ENCODE assay signal across 15 cellular contexts in the genomic region with DNA sequence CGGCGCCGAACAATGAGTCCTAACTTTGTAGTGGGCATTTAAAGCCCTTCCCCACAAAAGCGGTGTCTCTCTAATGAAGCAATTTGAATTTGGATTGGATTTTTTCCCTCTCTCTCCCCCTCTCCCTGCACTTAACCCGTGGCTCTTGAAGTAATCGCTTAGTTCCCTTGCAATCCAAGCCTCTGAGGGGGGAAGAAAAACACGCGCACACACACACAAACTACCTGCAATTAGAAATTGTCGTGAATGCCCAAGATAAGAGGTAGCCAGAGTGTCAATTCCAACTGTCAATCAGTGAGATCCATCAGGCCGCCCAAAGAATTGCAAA. TPM values are rescaled to one million over a fixed set of nuclear protein-coding genes. Genes with fewer than 3 reads are reported as not detected.
DNase-seq lines count a peak whose midpoint lies in the region; TF ChIP-seq lines count a peak whose summit lies in the region.
"Had no signal": no experiment of that assay in that cellular context is flagged by ENCODE, and none has a peak within 500 bp of the region (broad histone marks: within the 10 kb centered on the region; RNA-seq: fewer than 3 reads in every experiment).

No MANE protein-coding gene starts in this region.

- DNase-seq in NCI-H1105 treated with DMSO at 0.1 percent for 48 hours (lab: John Stamatoyannopoulos, UW), result peak; percentile 53
- DNase-seq in NCI-H1105 (lab: John Stamatoyannopoulos, UW), result no peak
- DNase-seq in coronary artery (ENCODE audit: low spot score), result no peak
- DNase-seq in progenitor cell of endocrine pancreas (ENCODE audit: low spot score, unreplicated experiment), result no peak
- DNase-seq in OCI-LY7 (ENCODE audit: low spot score), result no peak
- DNase-seq in AG08396 (ENCODE audit: low spot score), result no peak
- no peak for DNase-seq in stimulated activated CD4-positive, alpha-beta T cell treated with anti-CD3 and anti-CD28 coated beads, Interleukin-12 subunit alpha, Interleukin-12 subunit beta, amount 100 ng/mL, for 4 hours
- DNase-seq: activated CD4-positive, alpha-beta T cell treated with anti-CD3 and anti-CD28 coated beads for 36 hours; activated naive CD4-positive, alpha-beta T cell treated with anti-CD3 and anti-CD28 coated beads, Interleukin-2, amount 10 ng/mL, durations not matched to agents 7 days and 5 days; NCI-H510A; stimulated activated CD4-positive, alpha-beta T cell treated with anti-CD3 and anti-CD28 coated beads, Interleukin-2, amount 100 ng/mL, for 48 hours; stimulated activated naive CD4-positive, alpha-beta T cell treated with Interleukin-2 at 50 U/mL for 16 hours had no signal

- H3K36me3 ChIP-seq in HUES6 (ENCODE audit: control insufficient read depth, insufficient read depth, low read length) (no peaks in the 10 kb centered on the region), OCI-LY7 (ENCODE audit: insufficient read depth, low read length) (no peaks in the 10 kb centered on the region)

- peaks cover 2% of the 10 kb centered on the region for H3K36me3 Mint-ChIP-seq in progenitor cell of endocrine pancreas (ENCODE audit: insufficient read depth)
- H3K36me3 Mint-ChIP-seq: activated naive CD4-positive, alpha-beta T cell treated with anti-CD3 and anti-CD28 coated beads, Interleukin-2, amount 10 ng/mL, durations not matched to agents 7 days and 5 days had no signal

- peak overlapping the region; percentile 65 for H3K27ac Mint-ChIP-seq in progenitor cell of endocrine pancreas
- H3K27ac Mint-ChIP-seq: activated CD4-positive, alpha-beta T cell treated with anti-CD3 and anti-CD28 coated beads for 36 hours; activated naive CD4-positive, alpha-beta T cell treated with anti-CD3 and anti-CD28 coated beads, Interleukin-2, amount 10 ng/mL, durations not matched to agents 7 days and 5 days had no signal

- H3K27ac ChIP-seq in HUES6 (ENCODE audit: low read depth, low read length), result no peak overlapping the region
- H3K27ac ChIP-seq in coronary artery, result no peak overlapping the region
- H3K27ac ChIP-seq in OCI-LY7 (ENCODE audit: low read depth, low read length, poor library complexity, severe bottlenecking), result no peak overlapping the region

- no peak for TF ChIP-seq CTCF in coronary artery (IDR thresholded peaks at IDR 0.05)
- TF ChIP-seq CTCF in progenitor cell of endocrine pancreas (IDR thresholded peaks at IDR 0.05; ENCODE audit: unreplicated experiment), result no peak
- TF ChIP-seq CTCF in OCI-LY7 (conservative IDR thresholded peaks at IDR 0.05; ENCODE audit: low read length), result no peak

- peak overlapping the region; percentile 50 for H3K4me3 ChIP-seq in HUES6 (ENCODE audit: low read depth, low read length)
- H3K4me3 ChIP-seq in coronary artery, result peak overlapping the region; percentile 64
- H3K4me3 ChIP-seq in OCI-LY7 (ENCODE audit: low read depth, low read length, poor library complexity, severe bottlenecking), result no peak overlapping the region

- POLR2A ChIA-PET in OCI-LY7 (lab: Charles Lee), result no interaction called here

- H3K27me3 Mint-ChIP-seq in progenitor cell of endocrine pancreas, result peaks cover 53% of the 10 kb centered on the region

- peaks cover 6% of the 10 kb centered on the region for H3K4me1 Mint-ChIP-seq in progenitor cell of endocrine pancreas (ENCODE audit: low read depth)
- H3K4me1 Mint-ChIP-seq: activated CD4-positive, alpha-beta T cell treated with anti-CD3 and anti-CD28 coated beads for 36 hours had no signal

- H3K9me3 ChIP-seq in HUES6 (ENCODE audit: control insufficient read depth, insufficient read depth, low read depth, low read length), result no peaks in the 10 kb centered on the region
- no peaks in the 10 kb centered on the region for H3K9me3 ChIP-seq in OCI-LY7 (ENCODE audit: low read length)

- H3K79me2 ChIP-seq in OCI-LY7 (ENCODE audit: insufficient read depth, low read depth, low read length), result no peaks in the 10 kb centered on the region

- peak overlapping the region; percentile 36 for H3K4me3 Mint-ChIP-seq in progenitor cell of endocrine pancreas (ENCODE audit: low read depth)
- H3K4me3 Mint-ChIP-seq: activated CD4-positive, alpha-beta T cell treated with anti-CD3 and anti-CD28 coated beads for 36 hours; activated naive CD4-positive, alpha-beta T cell treated with anti-CD3 and anti-CD28 coated beads, Interleukin-2, amount 10 ng/mL, durations not matched to agents 7 days and 5 days had no signal

- no peaks in the 10 kb centered on the region for H3K9me3 Mint-ChIP-seq in progenitor cell of endocrine pancreas (ENCODE audit: low read depth)
- H3K9me3 Mint-ChIP-seq: activated naive CD4-positive, alpha-beta T cell treated with anti-CD3 and anti-CD28 coated beads, Interleukin-2, amount 10 ng/mL, durations not matched to agents 7 days and 5 days had no signal

- no TSS peak for BruUV-seq in OCI-LY7 (replicated peaks; lab: Mats Ljungman, UMichigan)

- H4K20me1 ChIP-seq in OCI-LY7 (ENCODE audit: insufficient read depth, low read length), result no peaks in the 10 kb centered on the region

- no peak overlapping the region for H2AFZ ChIP-seq in OCI-LY7 (ENCODE audit: low read length)

- intact Hi-C loops in OCI-LY7 (cut with micrococcal nuclease; ENCODE audit: unreplicated experiment), result no loop called here

- H3K4me1 ChIP-seq in HUES6 (ENCODE audit: control insufficient read depth, insufficient read depth, low read length) (peaks cover 11% of the 10 kb centered on the region; the same call in 1 of the 2 replicates), OCI-LY7 (ENCODE audit: insufficient read depth, low read length, poor library complexity, severe bottlenecking) (no peaks in the 10 kb centered on the region)

- no peaks in the 10 kb centered on the region for H3K9me2 ChIP-seq in OCI-LY7 (ENCODE audit: insufficient read depth, low read length)

- CTCF ChIA-PET in OCI-LY7 (lab: Charles Lee; ENCODE audit: unreplicated experiment), result no interaction called here

- peaks cover 100% of the 10 kb centered on the region for H3K27me3 ChIP-seq in HUES6 (ENCODE audit: control insufficient read depth, insufficient read depth, low read length)

- H3K4me2 ChIP-seq in OCI-LY7 (ENCODE audit: low read length), result no peak overlapping the region

- H3K9ac ChIP-seq in HUES6 (ENCODE audit: low read length), result no peak overlapping the region

RNA-seq across cellular contexts. Expression of a gene that starts 1.2 kb away (rescaled TPM):
- total RNA-seq in progenitor cell of endocrine pancreas (1.6 and 3.1 TPM in 2 replicates), OCI-LY7 (2022) (not detected in 2 replicates)
- not detected in 2 replicates for total RNA-seq in OCI-LY7 (2014; rRNA removed; shearing (Covaris generic))
- total RNA-seq: LHCN-M2, osteoblast had no signal

RNA-seq across cellular contexts. Expression of a gene that starts 37.1 kb away (rescaled TPM):
- total RNA-seq in progenitor cell of endocrine pancreas (16.7 and 23.6 TPM in 2 replicates), OCI-LY7 (2022) (21.1 and 22.2 TPM in 2 replicates)
- total RNA-seq in OCI-LY7 (2014; rRNA removed; shearing (Covaris generic)), result 7.2 and 8.3 TPM in 2 replicates

RNA-seq across cellular contexts. Expression of a gene that starts 37.1 kb away (rescaled TPM):
- total RNA-seq in progenitor cell of endocrine pancreas (34.3 and 40.4 TPM in 2 replicates), OCI-LY7 (2022) (48.2 and 53.2 TPM in 2 replicates)
- 38.7 and 46.1 TPM in 2 replicates for total RNA-seq in OCI-LY7 (2014; rRNA removed; shearing (Covaris generic))
